Comparison of ENCODE assay signal across 22 cellular contexts in the genomic region with DNA sequence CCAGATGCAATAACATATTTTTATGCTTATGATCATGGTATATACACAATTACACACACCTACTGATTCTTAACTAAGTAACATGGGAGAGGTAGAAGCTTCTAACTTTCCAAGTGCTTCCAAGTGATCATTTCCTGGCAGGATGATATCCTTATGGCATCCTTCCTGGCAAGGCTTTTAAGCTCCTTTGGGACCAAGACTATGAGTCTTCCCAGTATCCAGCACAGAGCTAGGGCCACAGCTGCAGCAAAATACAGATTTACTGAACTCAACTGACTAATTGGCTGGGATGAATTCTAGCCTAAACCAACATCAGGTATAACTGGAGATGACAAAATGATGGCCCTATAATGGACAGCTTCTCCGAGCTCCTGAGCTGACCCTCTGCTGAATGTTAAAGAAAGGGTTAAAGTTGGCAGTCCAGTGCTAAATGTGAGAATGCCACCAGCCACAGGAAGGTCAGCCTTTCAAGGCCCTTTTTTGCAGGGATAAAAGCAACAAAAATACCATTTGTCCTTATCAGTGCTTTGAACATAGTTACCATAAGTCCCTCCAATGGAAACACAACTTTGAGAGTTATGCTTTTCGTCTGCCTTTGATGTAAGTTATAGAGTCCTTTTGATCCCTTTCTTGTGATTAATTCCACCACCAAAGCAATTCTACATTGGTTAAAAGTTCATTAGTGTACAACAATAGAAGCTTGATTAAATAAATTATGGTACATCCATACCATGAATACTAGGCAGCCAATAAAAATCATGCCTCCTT.
DNase-seq lines count a peak whose midpoint lies in the region; ATAC-seq and TF ChIP-seq lines count a peak whose summit lies in the region.
"Had no signal": no experiment of that assay in that cellular context is flagged by ENCODE, and none has a peak within 500 bp of the region (broad histone marks: within the 10 kb centered on the region; RNA-seq: fewer than 3 reads in every experiment).

No MANE protein-coding gene starts in this region.

- no peak for TF ChIP-seq CTCF in psoas muscle (IDR thresholded peaks at IDR 0.05)

- peaks cover 14% of the 10 kb centered on the region; the same call in 1 of the 2 replicates for H3K79me2 ChIP-seq in Karpas-422 (ENCODE audit: low read length)

- no peak overlapping the region for H2AFZ ChIP-seq in Karpas-422 (ENCODE audit: low read length)
- H2AFZ ChIP-seq: PC-9 had no signal

- intact Hi-C loops in psoas muscle (cut with DNase I), result loop anchor here (5.0 to 10.0 kb wide), 4 partner anchors 183 to 413 kb away; partner anchors contain the start of gene MAML3 (in 2 of the 2)

- H3K9ac ChIP-seq in Karpas-422 (ENCODE audit: low read length), result no peak overlapping the region

- ATAC-seq in psoas muscle (no peak), GM21447 (IDR thresholded peaks at IDR 0.05; ENCODE audit: unreplicated experiment) (no peak), HG03108 (IDR thresholded peaks at IDR 0.05; ENCODE audit: unreplicated experiment) (no peak)
- ATAC-seq: activated CD4-positive, CD25-positive, alpha-beta regulatory T cell treated with anti-CD3 and anti-CD28 coated beads, Interleukin-2, amount 50 U/mL, for 24 hours; activated naive CD8-positive, alpha-beta T cell treated with anti-CD3 and anti-CD28 coated beads, Interleukin-2, amount 50 U/mL, for 24 hours; lower lobe of right lung had no signal

- no peaks in the 10 kb centered on the region for H3K9me2 ChIP-seq in Karpas-422 (replicated peaks; ENCODE audit: insufficient read depth, low read length)

- H3K36me3 ChIP-seq in Karpas-422 (ENCODE audit: insufficient read depth, low read length) (no peaks in the 10 kb centered on the region), psoas muscle (ENCODE audit: insufficient read depth in 1 of 2, low read depth in 1 of 2) (no peaks in the 10 kb centered on the region)
- H3K36me3 ChIP-seq in effector memory CD4-positive, alpha-beta T cell (ENCODE audit: control insufficient read depth, insufficient read depth, low read length), result no peaks in the 10 kb centered on the region
- H3K36me3 ChIP-seq: lower lobe of right lung had no signal

- H3K27me3 ChIP-seq in Karpas-422 (ENCODE audit: low read length) (no peaks in the 10 kb centered on the region), psoas muscle (ENCODE audit: insufficient read depth in 3 of 3, low read length in 2 of 3) (no peaks in the 10 kb centered on the region)
- H3K27me3 ChIP-seq in effector memory CD4-positive, alpha-beta T cell (replicated peaks; ENCODE audit: control insufficient read depth, insufficient read depth, low read length, poor library complexity, severe bottlenecking), result peaks cover 19% of the 10 kb centered on the region

- H3K27ac ChIP-seq in Karpas-422 (ENCODE audit: low read length) (peak overlapping the region; percentile 90), psoas muscle (peak overlapping the region; percentile 92)
- H3K27ac ChIP-seq in effector memory CD4-positive, alpha-beta T cell (ENCODE audit: insufficient read depth, low read length, poor library complexity, severe bottlenecking), result no peak overlapping the region
- H3K27ac ChIP-seq: PC-9 had no signal

- peak; percentile 12 for DNase-seq in AG08395 (ENCODE audit: low spot score)
- no peak for DNase-seq in Karpas-422
- DNase-seq in fibroblast of gingiva (ENCODE audit: low read depth), result peak; percentile 32
- no peak for DNase-seq in psoas muscle
- no peak for DNase-seq in RPMI8226
- DNase-seq in effector memory CD4-positive, alpha-beta T cell, result no peak
- DNase-seq: activated CD4-positive, alpha-beta memory T cell treated with anti-CD3 and anti-CD28 coated beads, Interleukin-2, amount 10 ng/mL, durations not matched to agents 7 days and 5 days; activated effector memory CD4-positive, alpha-beta T cell treated with Interleukin-2 at 50 U/mL for 16 hours; activated naive CD8-positive, alpha-beta T cell treated with anti-CD3 and anti-CD28 coated beads, Interleukin-2, amount 50 U/mL, for 24 hours; EL; HCEC 1CT; lower lobe of right lung; NCI-H1105 treated with DMSO at 0.1 percent for 48 hours; NCI-H2081; NK-92 treated with Interleukin-12 subunit alpha and Interleukin-12 subunit beta, amount 100 ng/mL, for 24 hours; PC-9; SIG-M5; SW 1271; T1000 had no signal

- no peaks in the 10 kb centered on the region for H3K9me3 ChIP-seq in Karpas-422 (ENCODE audit: low read length)
- H3K9me3 ChIP-seq in psoas muscle, result no peaks in the 10 kb centered on the region
- no peaks in the 10 kb centered on the region for H3K9me3 ChIP-seq in effector memory CD4-positive, alpha-beta T cell (ENCODE audit: control insufficient read depth, low read length)
- H3K9me3 ChIP-seq: lower lobe of right lung had no signal

- H3K4me2 ChIP-seq in Karpas-422 (ENCODE audit: low read depth, low read length, poor library complexity, severe bottlenecking), result no peak overlapping the region
- H3K4me2 ChIP-seq: PC-9 had no signal

- 86 to 96% (median 91%) methylated on average over 2 of the region's 2 CpGs for WGBS in psoas muscle, 3 donors

- H3K4me1 ChIP-seq in Karpas-422 (ENCODE audit: low read length) (peaks cover 58% of the 10 kb centered on the region), psoas muscle (peaks cover 59% of the 10 kb centered on the region)
- peaks cover 9% of the 10 kb centered on the region for H3K4me1 ChIP-seq in effector memory CD4-positive, alpha-beta T cell (ENCODE audit: control insufficient read depth, insufficient read depth, low read length, poor library complexity, severe bottlenecking)

- H4K20me1 ChIP-seq in Karpas-422 (ENCODE audit: insufficient read depth, low read depth, low read length), result no peaks in the 10 kb centered on the region

- H3K4me3 ChIP-seq in Karpas-422 (ENCODE audit: low read length), result no peak overlapping the region
- no peak overlapping the region for H3K4me3 ChIP-seq in psoas muscle
- no peak overlapping the region for H3K4me3 ChIP-seq in effector memory CD4-positive, alpha-beta T cell (ENCODE audit: insufficient read depth, low read depth, low read length, poor library complexity, severe bottlenecking)
- H3K4me3 ChIP-seq: lower lobe of right lung, PC-9 had no signal

Comparison
In these comparisons a context has a peak if more than half of its experiments do, and no peak if none do; other contexts are left out.
1. DNase-seq: peak in AG08395 (single experiment) and fibroblast of gingiva (single experiment); none in Karpas-422 (single experiment), psoas muscle (0 of 2), RPMI8226 (single experiment) and effector memory CD4-positive, alpha-beta T cell (0 of 3).